ENCODE assay signal across 16 cellular contexts in genomic region chr4:8239226-8239625, GRCh38. TPM values are rescaled to one million over a fixed set of nuclear protein-coding genes. Genes with fewer than 3 reads are reported as not detected.
"Had no signal": no experiment of that assay in that cellular context is flagged by ENCODE, and none has a peak within 500 bp of the region (broad histone marks: within the 10 kb centered on the region; RNA-seq: fewer than 3 reads in every experiment).

No MANE protein-coding gene starts in this region.

- H3K4me1 ChIP-seq: colonic mucosa had no signal

- H3K4me3 Mint-ChIP-seq: activated naive CD4-positive, alpha-beta T cell treated with anti-CD3 and anti-CD28 coated beads for 36 hours; activated T-cell treated with anti-CD3 and anti-CD28 coated beads, Interleukin-2, amount 50 U/mL, for 4 hours; central memory CD8-positive, alpha-beta T cell; naive thymus-derived CD8-positive, alpha-beta T cell; T-cell had no signal

- H3K27me3 ChIP-seq: brain microvascular endothelial cell, colonic mucosa had no signal

- H3K4me3 ChIP-seq: colonic mucosa had no signal

- ATAC-seq: activated T-cell treated with anti-CD3 and anti-CD28 coated beads, Interleukin-2, amount 50 U/mL, for 4 hours; naive thymus-derived CD8-positive, alpha-beta T cell; T-cell had no signal

- H3K9me3 ChIP-seq: colonic mucosa had no signal

- H3K27ac Mint-ChIP-seq: activated naive CD4-positive, alpha-beta T cell treated with anti-CD3 and anti-CD28 coated beads for 36 hours; T-cell had no signal

- H3K27ac ChIP-seq: brain microvascular endothelial cell, colonic mucosa had no signal

- H3K27me3 Mint-ChIP-seq: central memory CD8-positive, alpha-beta T cell; naive thymus-derived CD8-positive, alpha-beta T cell; T-cell had no signal

- H3K9me3 Mint-ChIP-seq: activated naive CD4-positive, alpha-beta T cell treated with anti-CD3 and anti-CD28 coated beads for 36 hours; activated T-cell treated with anti-CD3 and anti-CD28 coated beads, Interleukin-2, amount 50 U/mL, for 4 hours; central memory CD8-positive, alpha-beta T cell; naive thymus-derived CD8-positive, alpha-beta T cell; T-cell had no signal

- DNase-seq: activated CD4-positive, alpha-beta T cell treated with anti-CD3 and anti-CD28 coated beads, Interleukin-2, amount 50 U/mL, for 1 hour; activated CD8-positive, alpha-beta memory T cell treated with anti-CD3 and anti-CD28 coated beads, Interleukin-2, amount 50 U/mL, for 4 hours; activated naive CD4-positive, alpha-beta T cell treated with anti-CD3 and anti-CD28 coated beads for 36 hours; activated T-cell treated with anti-CD3 and anti-CD28 coated beads, Interleukin-2, amount 50 U/mL, for 4 hours; aorta; brain microvascular endothelial cell; colonic mucosa; erythroblast; naive thymus-derived CD8-positive, alpha-beta T cell; occipital lobe; stimulated activated naive CD4-positive, alpha-beta T cell; T-cell; T-helper 9 cell had no signal

- FAIRE-seq: frontal cortex, urothelium cell line had no signal

- H3K36me3 ChIP-seq: brain microvascular endothelial cell, colonic mucosa had no signal

RNA-seq across cellular contexts. Expression of gene HTRA3, which starts 30.3 kb away (rescaled TPM):
- total RNA-seq: activated naive CD4-positive, alpha-beta T cell treated with anti-CD3 and anti-CD28 coated beads for 36 hours; activated T-cell treated with anti-CD3 and anti-CD28 coated beads, Interleukin-2, amount 50 U/mL, for 4 hours; naive thymus-derived CD8-positive, alpha-beta T cell had no signal
- polyA plus RNA-seq: naive thymus-derived CD8-positive, alpha-beta T cell had no signal
